In the genomic region with DNA sequence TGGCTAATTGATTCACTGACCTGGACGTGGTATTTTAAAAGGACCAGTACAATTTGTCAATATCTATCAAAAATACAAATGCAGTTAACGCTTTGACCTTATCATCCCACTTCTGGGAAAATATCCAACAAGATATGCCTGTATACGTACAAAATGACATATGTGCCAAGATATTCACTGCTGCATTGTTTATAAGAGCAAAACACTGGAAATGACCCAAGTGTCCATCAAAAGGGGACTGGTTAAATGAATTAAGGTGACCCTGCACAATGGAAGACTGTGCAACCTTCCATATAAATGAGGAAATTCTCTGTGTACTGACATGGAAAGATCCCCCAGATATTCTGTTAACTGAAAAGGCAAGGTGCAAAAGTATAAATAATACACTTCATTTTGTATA, we compare ENCODE assay signal across 19 cellular contexts.
"Had no signal": no experiment of that assay in that cellular context is flagged by ENCODE, and none has a peak within 500 bp of the region (broad histone marks: within the 10 kb centered on the region; RNA-seq: fewer than 3 reads in every experiment).

No MANE protein-coding gene starts in this region.

- H3K9ac ChIP-seq: parathyroid adenoma had no signal

- H3K27ac Mint-ChIP-seq: activated CD4-positive, alpha-beta T cell treated with anti-CD3 and anti-CD28 coated beads, Interleukin-2, amount 10 ng/mL, durations not matched to agents 7 days and 5 days; activated CD8-positive, alpha-beta T cell treated with anti-CD3 and anti-CD28 coated beads, Interleukin-2, amount 10 ng/mL, durations not matched to agents 7 days and 5 days; activated naive CD4-positive, alpha-beta T cell treated with anti-CD3 and anti-CD28 coated beads for 36 hours; stimulated activated naive B cell treated with anti-CD40 and anti-IgM and Interleukin-4, amounts not matched to agents 10 μg/mL and 1 μg/mL and 100 μg/mL, for 72 hours had no signal

- H3K9me3 ChIP-seq: mucosa of descending colon, sigmoid colon, upper lobe of right lung had no signal

- H2AFZ ChIP-seq: parathyroid adenoma had no signal

- H3K36me3 Mint-ChIP-seq: brain, immature natural killer cell, naive B cell had no signal

- H3K36me3 ChIP-seq: sigmoid colon, upper lobe of right lung had no signal

- H3K27ac ChIP-seq: coronary artery, parathyroid adenoma, sigmoid colon, upper lobe of right lung had no signal

- H3K27me3 Mint-ChIP-seq: activated CD4-positive, alpha-beta T cell treated with anti-CD3 and anti-CD28 coated beads, Interleukin-2, amount 10 ng/mL, durations not matched to agents 7 days and 5 days; brain; central memory CD8-positive, alpha-beta T cell; naive B cell; stimulated activated naive B cell treated with anti-CD40 and anti-IgM and Interleukin-4, amounts not matched to agents 10 μg/mL and 1 μg/mL and 100 μg/mL, for 72 hours had no signal

- H3K4me1 ChIP-seq: parathyroid adenoma had no signal

- H3K4me3 Mint-ChIP-seq: activated CD4-positive, alpha-beta T cell treated with anti-CD3 and anti-CD28 coated beads, Interleukin-2, amount 10 ng/mL, durations not matched to agents 7 days and 5 days; activated CD8-positive, alpha-beta T cell treated with anti-CD3 and anti-CD28 coated beads, Interleukin-2, amount 10 ng/mL, durations not matched to agents 7 days and 5 days; activated naive CD4-positive, alpha-beta T cell treated with anti-CD3 and anti-CD28 coated beads for 36 hours; activated T-cell treated with anti-CD3 and anti-CD28 coated beads, Interleukin-2, amount 50 U/mL, for 4 hours; brain; central memory CD8-positive, alpha-beta T cell; immature natural killer cell; naive B cell; stimulated activated naive B cell treated with anti-CD40 and anti-IgM and Interleukin-4, amounts not matched to agents 10 μg/mL and 1 μg/mL and 100 μg/mL, for 72 hours had no signal

- H3K27me3 ChIP-seq: sigmoid colon, upper lobe of right lung had no signal

- H3K9me3 Mint-ChIP-seq: activated CD4-positive, alpha-beta T cell treated with anti-CD3 and anti-CD28 coated beads, Interleukin-2, amount 10 ng/mL, durations not matched to agents 7 days and 5 days; activated naive CD4-positive, alpha-beta T cell treated with anti-CD3 and anti-CD28 coated beads for 36 hours; activated T-cell treated with anti-CD3 and anti-CD28 coated beads, Interleukin-2, amount 50 U/mL, for 4 hours; brain; central memory CD8-positive, alpha-beta T cell; immature natural killer cell; naive B cell; stimulated activated naive B cell treated with anti-CD40 and anti-IgM and Interleukin-4, amounts not matched to agents 10 μg/mL and 1 μg/mL and 100 μg/mL, for 72 hours had no signal

- DNase-seq: activated CD4-positive, alpha-beta T cell treated with anti-CD3 and anti-CD28 coated beads, Interleukin-2, amount 10 ng/mL, durations not matched to agents 7 days and 5 days; activated CD8-positive, alpha-beta T cell treated with anti-CD3 and anti-CD28 coated beads, Interleukin-2, amount 10 ng/mL, durations not matched to agents 7 days and 5 days; activated naive CD4-positive, alpha-beta T cell treated with anti-CD3 and anti-CD28 coated beads for 36 hours; activated T-cell treated with anti-CD3 and anti-CD28 coated beads, Interleukin-2, amount 50 U/mL, for 4 hours; anterior cingulate cortex; immature natural killer cell; left ventricle myocardium superior; mesenchymal stem cell; mucosa of descending colon; naive B cell; sigmoid colon; stimulated activated naive B cell treated with anti-CD40 and anti-IgM and Interleukin-4, amounts not matched to agents 10 μg/mL and 1 μg/mL and 100 μg/mL, for 72 hours; T-helper 1 cell; T-helper 9 cell; upper lobe of right lung had no signal

- H3K4me3 ChIP-seq: coronary artery, mucosa of descending colon, sigmoid colon, upper lobe of right lung had no signal
